ENCODE assay signal across 35 cellular contexts in genomic region chr1:63498106-63498505, GRCh38.
"Had no signal": no experiment of that assay in that cellular context is flagged by ENCODE, and none has a peak within 500 bp of the region (broad histone marks: within the 10 kb centered on the region; RNA-seq: fewer than 3 reads in every experiment).

No MANE protein-coding gene starts in this region.

- H3K27ac Mint-ChIP-seq: activated B cell treated with CpG ODN at 0.5 μM for 24 hours; activated CD4-positive, alpha-beta memory T cell treated with anti-CD3 and anti-CD28 coated beads for 36 hours; activated naive CD4-positive, alpha-beta T cell treated with anti-CD3 and anti-CD28 coated beads for 36 hours; activated naive CD4-positive, alpha-beta T cell treated with anti-CD3 and anti-CD28 coated beads, Interleukin-2, amount 50 U/mL, for 72 hours; activated naive CD8-positive, alpha-beta T cell treated with anti-CD3 and anti-CD28 coated beads, Interleukin-2, amount 50 U/mL, for 24 hours; activated T-helper 1 cell treated with anti-CD3 and anti-CD28 coated beads, Interleukin-12 subunit alpha, Interleukin-12 subunit beta, Interleukin-2, Interleukin-4 antibody, amounts not matched to agents 30 ng/mL and 10 ng/mL and 1 ng/mL, durations not matched to agents 14 hours and 24 hours and 36 hours had no signal

- H3K4me3 ChIP-seq: K562, MG63 had no signal

- DNase-seq: activated B cell treated with CpG ODN at 0.5 μM for 24 hours; activated CD4-positive, alpha-beta memory T cell treated with anti-CD3 and anti-CD28 coated beads for 36 hours; activated CD4-positive, alpha-beta T cell treated with anti-CD3 and anti-CD28 coated beads for 4 hours; activated CD4-positive, alpha-beta T cell treated with anti-CD3 and anti-CD28 coated beads, Interleukin-2, amount 50 U/mL, for 1 hour; activated CD4-positive, CD25-positive, alpha-beta regulatory T cell treated with anti-CD3 and anti-CD28 coated beads, Interleukin-2, amount 50 U/mL, for 72 hours; activated CD8-positive, alpha-beta memory T cell treated with anti-CD3 and anti-CD28 coated beads, Interleukin-2, amount 50 U/mL, for 4 hours; activated gamma-delta T cell treated with Interleukin-2 at 50 U/mL for 16 hours; activated naive CD4-positive, alpha-beta T cell treated with anti-CD3 and anti-CD28 coated beads for 36 hours; activated naive CD8-positive, alpha-beta T cell treated with anti-CD3 and anti-CD28 coated beads, Interleukin-2, amount 50 U/mL, for 24 hours; activated T-cell treated with anti-CD3 and anti-CD28 coated beads for 4 hours; activated T-cell treated with anti-CD3 and anti-CD28 coated beads, Interleukin-2, amount 50 U/mL, for 4 hours; anterior cingulate cortex; brain microvascular endothelial cell; IMR-90; MG63; NCI-H1048; NCI-H1105 treated with DMSO at 0.1 percent for 48 hours; NCI-H1436; NCI-H1694; NCI-H1930; NCI-H2081 treated with DMSO at 0.1 percent for 48 hours; NCI-H226; NCI-H446 treated with DMSO at 0.1 percent for 48 hours; NCI-H524 treated with DMSO at 0.1 percent for 48 hours; SIG-M5; SW 1271; T-helper 1 cell; T-helper 2 cell; T-helper 9 cell had no signal

- H3K4me3 Mint-ChIP-seq: activated B cell treated with CpG ODN at 0.5 μM for 24 hours; activated CD4-positive, alpha-beta memory T cell treated with anti-CD3 and anti-CD28 coated beads for 36 hours; activated naive CD4-positive, alpha-beta T cell treated with anti-CD3 and anti-CD28 coated beads for 36 hours; activated naive CD8-positive, alpha-beta T cell treated with anti-CD3 and anti-CD28 coated beads, Interleukin-2, amount 50 U/mL, for 24 hours; activated T-cell treated with anti-CD3 and anti-CD28 coated beads, Interleukin-2, amount 50 U/mL, for 4 hours; activated T-helper 1 cell treated with anti-CD3 and anti-CD28 coated beads, Interleukin-12 subunit alpha, Interleukin-12 subunit beta, Interleukin-2, Interleukin-4 antibody, amounts not matched to agents 30 ng/mL and 10 ng/mL and 1 ng/mL, durations not matched to agents 14 hours and 24 hours and 36 hours had no signal

- H3K27me3 ChIP-seq: brain microvascular endothelial cell, MG63 had no signal

- H3K27me3 Mint-ChIP-seq: activated B cell treated with CpG ODN at 0.5 μM for 24 hours; activated CD4-positive, alpha-beta memory T cell treated with anti-CD3 and anti-CD28 coated beads for 36 hours; activated naive CD8-positive, alpha-beta T cell treated with anti-CD3 and anti-CD28 coated beads, Interleukin-2, amount 50 U/mL, for 24 hours had no signal

- H3K4me1 Mint-ChIP-seq: activated B cell treated with CpG ODN at 0.5 μM for 24 hours; activated naive CD8-positive, alpha-beta T cell treated with anti-CD3 and anti-CD28 coated beads, Interleukin-2, amount 50 U/mL, for 24 hours had no signal

- H3K9me3 Mint-ChIP-seq: activated B cell treated with CpG ODN at 0.5 μM for 24 hours; activated naive CD4-positive, alpha-beta T cell treated with anti-CD3 and anti-CD28 coated beads, Interleukin-2, amount 50 U/mL, for 72 hours; activated T-cell treated with anti-CD3 and anti-CD28 coated beads, Interleukin-2, amount 50 U/mL, for 4 hours; activated T-helper 1 cell treated with anti-CD3 and anti-CD28 coated beads, Interleukin-12 subunit alpha, Interleukin-12 subunit beta, Interleukin-2, Interleukin-4 antibody, amounts not matched to agents 30 ng/mL and 10 ng/mL and 1 ng/mL, durations not matched to agents 14 hours and 24 hours and 36 hours had no signal

- H3K36me3 ChIP-seq: brain microvascular endothelial cell had no signal

- ATAC-seq: activated naive CD4-positive, alpha-beta T cell treated with anti-CD3 and anti-CD28 coated beads, Interleukin-2, amount 50 U/mL, for 72 hours; activated naive CD8-positive, alpha-beta T cell treated with anti-CD3 and anti-CD28 coated beads, Interleukin-2, amount 50 U/mL, for 24 hours; activated T-cell treated with anti-CD3 and anti-CD28 coated beads, Interleukin-2, amount 50 U/mL, for 4 hours; K562; Panc1; Right ventricle myocardium inferior had no signal

- H3K27ac ChIP-seq: brain microvascular endothelial cell, VCaP had no signal
